In the genomic region with DNA sequence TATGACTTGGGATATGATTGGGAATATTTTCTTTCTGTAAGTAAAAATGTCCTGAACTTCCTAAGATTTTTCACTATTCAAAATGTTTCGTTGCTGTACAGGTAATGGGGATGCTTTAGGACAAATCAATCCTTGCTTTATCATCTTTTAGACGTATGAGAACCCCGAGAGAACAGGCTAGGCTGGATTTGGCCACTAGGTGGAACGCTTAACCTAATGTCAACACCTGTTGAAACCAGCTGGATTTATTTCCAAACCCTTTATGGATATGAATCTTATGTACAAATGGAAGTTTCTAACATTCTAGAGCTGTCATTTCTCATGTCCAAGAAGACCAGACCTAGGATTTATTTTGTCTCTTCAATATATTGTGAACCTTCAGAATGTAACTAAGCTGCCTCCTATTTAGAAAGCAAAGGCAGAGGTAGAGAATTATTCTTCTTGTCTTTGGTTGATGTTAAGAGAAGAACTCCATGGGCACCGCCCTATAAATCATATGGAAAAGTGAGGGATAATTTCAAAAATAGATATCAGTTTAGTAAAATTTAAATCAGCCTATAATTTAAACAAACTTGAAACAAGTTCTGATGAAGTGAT, we compare ENCODE assay signal across 8 cellular contexts.
DNase-seq lines count a peak whose midpoint lies in the region; ATAC-seq and TF ChIP-seq lines count a peak whose summit lies in the region.

No MANE protein-coding gene starts in this region.

- H3K9me3 ChIP-seq in CD4-positive, alpha-beta T cell (ENCODE audit: control insufficient read depth, low read length): no peaks in the 10 kb centered on the region

- H3K27me3 Mint-ChIP-seq in CD4-positive, alpha-beta T cell: peaks cover 19% of the 10 kb centered on the region

- H3K9me3 Mint-ChIP-seq in CD4-positive, alpha-beta T cell: no peaks in the 10 kb centered on the region

- intact Hi-C loops in CD4-positive, alpha-beta T cell (cut with DNase I, micrococcal nuclease): no loop called here

- no peak overlapping the region for H3K27ac ChIP-seq in CD4-positive, alpha-beta T cell (ENCODE audit: low read depth, low read length)

- H3K4me1 Mint-ChIP-seq in CD4-positive, alpha-beta T cell (ENCODE audit: low read depth): no peaks in the 10 kb centered on the region

- no peak overlapping the region for H3K4me3 ChIP-seq in cardiac fibroblast (replicated peaks in 1 of 2; ENCODE audit: low read depth in 2 of 2, low read length in 2 of 2)

- H3K27ac Mint-ChIP-seq in CD4-positive, alpha-beta T cell: no peak overlapping the region

- no peaks in the 10 kb centered on the region for H3K36me3 Mint-ChIP-seq in CD4-positive, alpha-beta T cell (ENCODE audit: low read depth)

- peak; percentile 21 for TF ChIP-seq CTCF in CD4-positive, alpha-beta T cell (IDR thresholded peaks at IDR 0.05)
- TF ChIP-seq CTCF in cardiac fibroblast (IDR thresholded peaks at IDR 0.05; ENCODE audit: low read depth, low read length): peak; percentile 80

- no peak for DNase-seq in CD4-positive, alpha-beta T cell
- DNase-seq in NCI-H345 (lab: John Stamatoyannopoulos, UW) (peak; percentile 56), cardiac fibroblast (ENCODE audit: low read depth in 2 of 2) (peak; percentile 46 to 75), myocyte (ENCODE audit: low read depth) (peak; percentile 50), KG1 (lab: John Stamatoyannopoulos, UW) (no peak), DMS79 treated with DMSO at 0.1 percent for 48 hours (lab: John Stamatoyannopoulos, UW) (no peak)

- CTCF ChIA-PET in CD4-positive, alpha-beta T cell (lab: Charles Lee): interaction anchor here (0.9 to 1.2 kb wide), 2 partner anchors 34 to 159 kb away, joined by 3 to 5 read pairs; no protein-coding TSS in a partner anchor

- POLR2A ChIA-PET in CD4-positive, alpha-beta T cell (lab: Charles Lee): no interaction called here

- H3K4me3 Mint-ChIP-seq in CD4-positive, alpha-beta T cell: no peak overlapping the region

- peaks cover 5% of the 10 kb centered on the region for H3K27me3 ChIP-seq in CD4-positive, alpha-beta T cell (ENCODE audit: control insufficient read depth, insufficient read depth, low read length)

- ATAC-seq in CD4-positive, alpha-beta T cell (ENCODE audit: poor library complexity): no peak
- peak; percentile 75 for ATAC-seq in GM18867 (IDR thresholded peaks at IDR 0.05; ENCODE audit: unreplicated experiment)
- peak; percentile 77 for ATAC-seq in HG03175 (IDR thresholded peaks at IDR 0.05; ENCODE audit: unreplicated experiment)

Comparison
In these comparisons a context has a peak if more than half of its experiments do, and no peak if none do; other contexts are left out.
1. DNase-seq: peak in NCI-H345 (single experiment), cardiac fibroblast (2 of 2) and myocyte (single experiment); none in CD4-positive, alpha-beta T cell (0 of 10), KG1 (single experiment) and DMS79 treated with DMSO at 0.1 percent for 48 hours (single experiment).